8 cellular contexts compared by ENCODE assay signal in the genomic region with DNA sequence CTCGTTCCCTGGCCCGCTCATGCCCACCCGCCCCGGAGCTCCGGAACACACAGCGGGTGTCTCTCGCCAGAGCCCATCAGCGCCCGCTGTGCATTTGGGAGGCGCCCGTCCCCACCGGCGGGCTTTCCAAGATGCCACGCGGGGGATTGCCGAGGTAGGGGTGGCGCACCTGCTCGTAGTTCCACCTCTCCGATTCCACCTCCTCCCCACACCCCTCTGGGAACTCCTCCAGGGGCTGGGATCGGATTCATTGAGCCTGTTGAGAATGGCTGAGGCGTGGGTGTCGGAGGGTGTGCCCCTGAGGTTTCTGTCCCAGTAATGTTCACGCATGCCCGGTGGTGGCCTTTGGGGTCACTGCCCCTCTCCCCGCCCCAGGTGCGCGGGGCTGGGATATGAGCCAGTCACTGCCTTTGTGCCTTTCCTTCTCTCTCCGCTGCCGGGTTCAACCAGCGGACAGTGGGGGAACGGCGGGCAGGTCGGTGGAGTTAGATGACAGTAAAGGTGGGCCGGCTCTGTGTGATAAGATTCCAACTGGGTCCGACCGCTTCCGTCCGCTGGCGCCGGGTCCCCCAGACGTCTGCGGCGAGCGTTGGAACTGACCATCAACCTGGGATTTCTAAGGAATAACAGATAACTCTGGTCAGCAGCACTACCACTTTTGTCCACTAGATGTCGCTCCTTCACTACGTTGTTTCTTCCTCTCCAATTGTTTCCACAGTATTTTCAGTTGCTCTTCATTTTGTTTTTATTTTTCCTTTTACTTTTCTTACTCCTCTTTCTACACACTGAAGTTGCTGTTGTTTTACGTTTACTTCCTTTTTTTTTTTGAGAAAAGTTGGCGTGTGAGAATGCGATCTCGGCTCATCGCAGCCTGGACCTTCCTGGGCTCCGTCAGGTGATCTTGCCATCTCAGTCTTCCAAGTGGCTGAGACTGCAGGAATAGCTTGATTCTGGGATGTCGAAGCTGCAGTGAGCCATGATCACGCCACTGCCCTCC.
DNase-seq lines count a peak whose midpoint lies in the region; ATAC-seq and TF ChIP-seq lines count a peak whose summit lies in the region.

No MANE protein-coding gene starts in this region.

- H3K4me2 ChIP-seq in OCI-LY3 (ENCODE audit: low read length) (peak overlapping the region; percentile 36), fibroblast of lung (ENCODE audit: extremely low read depth, insufficient read depth, low read length) (peak overlapping the region; percentile 75)

- H3K27me3 Mint-ChIP-seq in natural killer cell treated with Interleukin-12 subunit alpha and Interleukin-12 subunit beta and Interleukin-15 and Interleukin-18, amount 100 ng/mL, for 72 hours: no peaks in the 10 kb centered on the region
- H3K27me3 Mint-ChIP-seq in stimulated activated naive CD8-positive, alpha-beta T cell treated with anti-CD3 and anti-CD28 coated beads, Interleukin-15, amount 100 ng/mL, for 72 hours: peaks cover 32% of the 10 kb centered on the region

- H3K4me3 ChIP-seq in OCI-LY3 (ENCODE audit: low read length): 0 out of 2 replicates have a peak overlapping the region, but pooled peaks have one; percentile 25
- peak overlapping the region in 3 of 4 experiments; percentile 1 to 57 (median 42) for H3K4me3 ChIP-seq in fibroblast of lung (replicated peaks in 1 of 4; ENCODE audit: control extremely low read depth in 1 of 4, insufficient read depth in 1 of 4, low read depth in 3 of 4, low read length in 4 of 4)

- H3K36me3 Mint-ChIP-seq in natural killer cell treated with Interleukin-12 subunit alpha and Interleukin-12 subunit beta and Interleukin-15 and Interleukin-18, amount 100 ng/mL, for 72 hours: no peaks in the 10 kb centered on the region

- H3K36me3 ChIP-seq in OCI-LY3 (replicated peaks; ENCODE audit: low read depth, low read length) (no peaks in the 10 kb centered on the region), fibroblast of lung (ENCODE audit: control insufficient read depth, insufficient read depth, low read length) (no peaks in the 10 kb centered on the region)

- peak; percentile 85 for TF ChIP-seq CTCF in OCI-LY3 (IDR thresholded peaks at IDR 0.05; ENCODE audit: low read depth, low read length)
- TF ChIP-seq CTCF in fibroblast of lung (conservative IDR thresholded peaks at IDR 0.05 in 1 of 2, IDR thresholded peaks at IDR 0.05 in 1 of 2; ENCODE audit: low read depth in 1 of 2, low read length in 2 of 2): peak; percentile 95 to 96

- H3K9me3 ChIP-seq in OCI-LY3 (ENCODE audit: insufficient read depth, low read length) (no peaks in the 10 kb centered on the region), fibroblast of lung (ENCODE audit: control insufficient read depth, insufficient read depth, low read depth, low read length) (no peaks in the 10 kb centered on the region)

- ATAC-seq in GM18858 (IDR thresholded peaks at IDR 0.05; ENCODE audit: unreplicated experiment): peak; percentile 87
- peak; percentile 79 for ATAC-seq in HG03460 (IDR thresholded peaks at IDR 0.05; ENCODE audit: unreplicated experiment)
- peak; percentile 48 to 50 for ATAC-seq in natural killer cell treated with Interleukin-12 subunit alpha and Interleukin-12 subunit beta and Interleukin-15 and Interleukin-18, amount 100 ng/mL, for 72 hours
- ATAC-seq in stimulated activated naive CD8-positive, alpha-beta T cell treated with anti-CD3 and anti-CD28 coated beads, Interleukin-15, amount 100 ng/mL, for 72 hours: peak; percentile 70

- DNase-seq in Ammon's horn (ENCODE audit: low spot score) (peak; percentile 82), fibroblast of lung (ENCODE audit: low read depth in 2 of 2) (peak; percentile 33 to 68)
- DNase-seq in activated T-cell treated with anti-CD3 and anti-CD28 coated beads, Interleukin-2, amount 50 U/mL, for 48 hours: peak; percentile 64 to 71
- no peak for DNase-seq in natural killer cell treated with Interleukin-12 subunit alpha and Interleukin-12 subunit beta and Interleukin-15 and Interleukin-18, amount 100 ng/mL, for 72 hours (ENCODE audit: low spot score)
- DNase-seq in stimulated activated naive CD8-positive, alpha-beta T cell treated with anti-CD3 and anti-CD28 coated beads, Interleukin-15, amount 100 ng/mL, for 72 hours: peak; percentile 47 to 50

- H3K4me1 ChIP-seq in OCI-LY3 (ENCODE audit: low read length) (no peaks in the 10 kb centered on the region), fibroblast of lung (ENCODE audit: control insufficient read depth, extremely low read depth, insufficient read depth, low read length) (no peaks in the 10 kb centered on the region)

- H2AFZ ChIP-seq in OCI-LY3 (ENCODE audit: low read depth, low read length): peak overlapping the region; percentile 76
- peak overlapping the region; percentile 79 for H2AFZ ChIP-seq in fibroblast of lung (ENCODE audit: low read length)

- H3K27ac Mint-ChIP-seq in natural killer cell treated with Interleukin-12 subunit alpha and Interleukin-12 subunit beta and Interleukin-15 and Interleukin-18, amount 100 ng/mL, for 72 hours: no peak overlapping the region
- H3K27ac Mint-ChIP-seq in stimulated activated naive CD8-positive, alpha-beta T cell treated with anti-CD3 and anti-CD28 coated beads, Interleukin-15, amount 100 ng/mL, for 72 hours: peak overlapping the region in 1 of 2 donors; percentile 68

- H3K79me2 ChIP-seq in OCI-LY3 (ENCODE audit: low read length) (no peaks in the 10 kb centered on the region), fibroblast of lung (ENCODE audit: control insufficient read depth, insufficient read depth, low read length) (no peaks in the 10 kb centered on the region)

- no peak overlapping the region for H3K9ac ChIP-seq in OCI-LY3 (ENCODE audit: low read length)
- H3K9ac ChIP-seq in fibroblast of lung (ENCODE audit: insufficient read depth, low read length): no peak overlapping the region

- H3K9me3 Mint-ChIP-seq in natural killer cell treated with Interleukin-12 subunit alpha and Interleukin-12 subunit beta and Interleukin-15 and Interleukin-18, amount 100 ng/mL, for 72 hours: no peaks in the 10 kb centered on the region
- H3K9me3 Mint-ChIP-seq in stimulated activated naive CD8-positive, alpha-beta T cell treated with anti-CD3 and anti-CD28 coated beads, Interleukin-15, amount 100 ng/mL, for 72 hours: no peaks in the 10 kb centered on the region

- peaks cover 4 to 5% of the 10 kb centered on the region in 2 donors for H3K4me1 Mint-ChIP-seq in natural killer cell treated with Interleukin-12 subunit alpha and Interleukin-12 subunit beta and Interleukin-15 and Interleukin-18, amount 100 ng/mL, for 72 hours (ENCODE audit: low read depth in 2 of 2)
- peaks cover 14% of the 10 kb centered on the region for H3K4me1 Mint-ChIP-seq in stimulated activated naive CD8-positive, alpha-beta T cell treated with anti-CD3 and anti-CD28 coated beads, Interleukin-15, amount 100 ng/mL, for 72 hours

- no peaks in the 10 kb centered on the region for H3K27me3 ChIP-seq in OCI-LY3 (ENCODE audit: low read depth, low read length)
- H3K27me3 ChIP-seq in fibroblast of lung (ENCODE audit: control insufficient read depth, insufficient read depth, low read length): no peaks in the 10 kb centered on the region

- H3K27ac ChIP-seq in OCI-LY3 (ENCODE audit: low read length): no peak overlapping the region
- no peak overlapping the region for H3K27ac ChIP-seq in fibroblast of lung (ENCODE audit: insufficient read depth, low read length)

- H4K20me1 ChIP-seq in OCI-LY3 (ENCODE audit: insufficient read depth, low read length) (no peaks in the 10 kb centered on the region), fibroblast of lung (ENCODE audit: control insufficient read depth, extremely low read depth, insufficient read depth, low read length) (no peaks in the 10 kb centered on the region)

- peak overlapping the region; percentile 69 for H3K4me3 Mint-ChIP-seq in natural killer cell treated with Interleukin-12 subunit alpha and Interleukin-12 subunit beta and Interleukin-15 and Interleukin-18, amount 100 ng/mL, for 72 hours
- peak overlapping the region; percentile 77 to 84 for H3K4me3 Mint-ChIP-seq in stimulated activated naive CD8-positive, alpha-beta T cell treated with anti-CD3 and anti-CD28 coated beads, Interleukin-15, amount 100 ng/mL, for 72 hours
